ENCODE assay signal across 2 cellular contexts in genomic region chr6:89487864-89488263, GRCh38.
A peak's percentile ranks its signal among the peaks of the same experiment; 100 is the strongest.
TF ChIP-seq lines count a peak whose summit lies in the region.

No MANE protein-coding gene starts in this region.

TF ChIP-seq in liver, 16 proteins besides CTCF, POLR2A, EP300 and RAD21:
- TF ChIP-seq REST (IDR thresholded peaks at IDR 0.05) (no peak), ZBTB33 (IDR thresholded peaks at IDR 0.05) (no peak), GABPA (IDR thresholded peaks at IDR 0.05 in 1 of 2, conservative IDR thresholded peaks at IDR 0.05 in 1 of 2) (no peak), RXRA (IDR thresholded peaks at IDR 0.05) (peak in 1 of 2 donors; percentile 12), HNF4A (conservative IDR thresholded peaks at IDR 0.05) (peak; percentile 57 to 60)

TF ChIP-seq in HepG2, 621 proteins besides CTCF, POLR2A, EP300 and RAD21 (continued from another document):
- TF ChIP-seq ZNF318 (CRISPR knock-in tag; IDR thresholded peaks at IDR 0.05): no peak
- TF ChIP-seq ZNF530 (CRISPR knock-in tag; IDR thresholded peaks at IDR 0.05; ENCODE audit: low read depth): no peak
- TF ChIP-seq HMGXB3 (CRISPR knock-in tag; IDR thresholded peaks at IDR 0.05; ENCODE audit: borderline replicate concordance): no peak
- TF ChIP-seq SRSF1 (optimal IDR thresholded peaks at IDR 0.05; ENCODE audit: low read depth, low read length): no peak
- TF ChIP-seq SRY (CRISPR knock-in tag; IDR thresholded peaks at IDR 0.05): no peak
- no peak for TF ChIP-seq ZNF274 (CRISPR knock-in tag; IDR thresholded peaks at IDR 0.05)
